ENCODE assay signal across 2 cellular contexts in the genomic region with DNA sequence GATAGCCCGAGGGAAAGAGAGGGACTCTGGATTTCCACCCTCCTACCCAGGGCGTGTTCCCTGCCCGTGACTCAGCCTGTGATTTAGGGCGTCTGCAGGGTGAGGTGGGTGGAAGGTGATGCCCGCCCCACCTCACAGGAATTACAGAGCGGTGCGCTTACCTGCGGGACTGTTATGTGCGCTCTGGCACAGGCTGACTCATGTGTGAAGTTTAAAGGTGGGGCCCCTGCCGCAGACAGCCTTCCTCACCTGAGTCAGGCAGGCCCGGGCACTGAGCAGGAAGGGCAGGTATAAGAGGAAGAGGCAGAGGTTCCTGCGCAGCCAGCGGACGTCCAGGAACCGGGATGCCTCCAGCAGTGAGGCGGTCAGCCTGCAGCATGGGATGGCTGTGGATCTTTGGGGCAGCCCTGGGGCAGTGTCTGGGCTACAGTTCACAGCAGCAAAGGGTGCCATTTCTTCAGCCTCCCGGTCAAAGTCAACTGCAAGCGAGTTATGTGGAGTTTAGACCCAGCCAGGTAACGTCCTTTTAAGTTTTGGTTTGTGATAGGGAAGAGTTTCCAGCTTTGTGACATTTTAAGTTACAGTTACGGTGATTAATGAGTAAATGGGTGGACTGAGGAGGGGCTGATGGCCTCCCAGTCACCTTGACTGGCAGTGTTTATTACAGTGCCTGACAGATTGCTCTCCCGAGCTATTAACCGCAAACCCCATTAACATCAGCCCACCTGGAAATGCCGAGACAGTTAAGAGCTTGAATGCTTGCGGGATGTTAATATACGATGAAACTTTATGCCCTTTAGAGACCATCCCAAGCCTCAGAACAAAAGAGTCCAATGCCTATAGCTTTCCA.
TF ChIP-seq lines count a peak whose summit lies in the region.

No MANE protein-coding gene starts in this region.

TF ChIP-seq in HCT116, 20 proteins besides CTCF, POLR2A, EP300 and RAD21 (continued from another document):
- TF ChIP-seq, protein P1, sequence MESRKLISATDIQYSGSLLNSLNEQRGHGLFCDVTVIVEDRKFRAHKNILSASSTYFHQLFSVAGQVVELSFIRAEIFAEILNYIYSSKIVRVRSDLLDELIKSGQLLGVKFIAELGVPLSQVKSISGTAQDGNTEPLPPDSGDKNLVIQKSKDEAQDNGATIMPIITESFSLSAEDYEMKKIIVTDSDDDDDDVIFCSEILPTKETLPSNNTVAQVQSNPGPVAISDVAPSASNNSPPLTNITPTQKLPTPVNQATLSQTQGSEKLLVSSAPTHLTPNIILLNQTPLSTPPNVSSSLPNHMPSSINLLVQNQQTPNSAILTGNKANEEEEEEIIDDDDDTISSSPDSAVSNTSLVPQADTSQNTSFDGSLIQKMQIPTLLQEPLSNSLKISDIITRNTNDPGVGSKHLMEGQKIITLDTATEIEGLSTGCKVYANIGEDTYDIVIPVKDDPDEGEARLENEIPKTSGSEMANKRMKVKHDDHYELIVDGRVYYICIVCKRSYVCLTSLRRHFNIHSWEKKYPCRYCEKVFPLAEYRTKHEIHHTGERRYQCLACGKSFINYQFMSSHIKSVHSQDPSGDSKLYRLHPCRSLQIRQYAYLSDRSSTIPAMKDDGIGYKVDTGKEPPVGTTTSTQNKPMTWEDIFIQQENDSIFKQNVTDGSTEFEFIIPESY (IDR thresholded peaks at IDR 0.05; ENCODE audit: extremely low read depth, insufficient replicate concordance, low read length), result peak; percentile 72
- TF ChIP-seq EZH2phosphoT487 (IDR thresholded peaks at IDR 0.05; ENCODE audit: borderline replicate concordance), result no peak
- TF ChIP-seq CEBPB (IDR thresholded peaks at IDR 0.05; ENCODE audit: low read depth), result peak; percentile 67
- peak; percentile 81 for TF ChIP-seq EGR1 (IDR thresholded peaks at IDR 0.05; ENCODE audit: low read depth)
- peak; percentile 39 for TF ChIP-seq YY1 (IDR thresholded peaks at IDR 0.05; ENCODE audit: extremely low read depth, insufficient replicate concordance, low read depth, low read length)
- peak; percentile 53; the same call in 1 of the 2 replicates for TF ChIP-seq SRF (IDR thresholded peaks at IDR 0.05; ENCODE audit: low read depth)
- TF ChIP-seq, protein P2, sequence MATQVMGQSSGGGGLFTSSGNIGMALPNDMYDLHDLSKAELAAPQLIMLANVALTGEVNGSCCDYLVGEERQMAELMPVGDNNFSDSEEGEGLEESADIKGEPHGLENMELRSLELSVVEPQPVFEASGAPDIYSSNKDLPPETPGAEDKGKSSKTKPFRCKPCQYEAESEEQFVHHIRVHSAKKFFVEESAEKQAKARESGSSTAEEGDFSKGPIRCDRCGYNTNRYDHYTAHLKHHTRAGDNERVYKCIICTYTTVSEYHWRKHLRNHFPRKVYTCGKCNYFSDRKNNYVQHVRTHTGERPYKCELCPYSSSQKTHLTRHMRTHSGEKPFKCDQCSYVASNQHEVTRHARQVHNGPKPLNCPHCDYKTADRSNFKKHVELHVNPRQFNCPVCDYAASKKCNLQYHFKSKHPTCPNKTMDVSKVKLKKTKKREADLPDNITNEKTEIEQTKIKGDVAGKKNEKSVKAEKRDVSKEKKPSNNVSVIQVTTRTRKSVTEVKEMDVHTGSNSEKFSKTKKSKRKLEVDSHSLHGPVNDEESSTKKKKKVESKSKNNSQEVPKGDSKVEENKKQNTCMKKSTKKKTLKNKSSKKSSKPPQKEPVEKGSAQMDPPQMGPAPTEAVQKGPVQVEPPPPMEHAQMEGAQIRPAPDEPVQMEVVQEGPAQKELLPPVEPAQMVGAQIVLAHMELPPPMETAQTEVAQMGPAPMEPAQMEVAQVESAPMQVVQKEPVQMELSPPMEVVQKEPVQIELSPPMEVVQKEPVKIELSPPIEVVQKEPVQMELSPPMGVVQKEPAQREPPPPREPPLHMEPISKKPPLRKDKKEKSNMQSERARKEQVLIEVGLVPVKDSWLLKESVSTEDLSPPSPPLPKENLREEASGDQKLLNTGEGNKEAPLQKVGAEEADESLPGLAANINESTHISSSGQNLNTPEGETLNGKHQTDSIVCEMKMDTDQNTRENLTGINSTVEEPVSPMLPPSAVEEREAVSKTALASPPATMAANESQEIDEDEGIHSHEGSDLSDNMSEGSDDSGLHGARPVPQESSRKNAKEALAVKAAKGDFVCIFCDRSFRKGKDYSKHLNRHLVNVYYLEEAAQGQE (IDR thresholded peaks at IDR 0.05; ENCODE audit: low read depth), result no peak
- TF ChIP-seq SIN3A (IDR thresholded peaks at IDR 0.05; ENCODE audit: low read depth), result peak; percentile 97
- TF ChIP-seq POLR2AphosphoS5 (IDR thresholded peaks at IDR 0.05; ENCODE audit: low read depth, low read length), result peak; percentile 62
- TF ChIP-seq FOSL1 (IDR thresholded peaks at IDR 0.05; ENCODE audit: low read depth), result peak; percentile 89
- TF ChIP-seq, protein P3, sequence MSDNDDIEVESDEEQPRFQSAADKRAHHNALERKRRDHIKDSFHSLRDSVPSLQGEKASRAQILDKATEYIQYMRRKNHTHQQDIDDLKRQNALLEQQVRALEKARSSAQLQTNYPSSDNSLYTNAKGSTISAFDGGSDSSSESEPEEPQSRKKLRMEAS (IDR thresholded peaks at IDR 0.05), result peak; percentile 79
- TF ChIP-seq ELF1 (IDR thresholded peaks at IDR 0.05; ENCODE audit: borderline replicate concordance, low read depth), result no peak; the same call in 1 of the 2 replicates
- TF ChIP-seq TCF7L2 (IDR thresholded peaks at IDR 0.05; ENCODE audit: borderline replicate concordance, extremely low read depth, insufficient read depth, insufficient read length), result no peak

TF ChIP-seq in WTC11, 78 proteins besides CTCF, POLR2A, EP300 and RAD21 (continued from another document):
- TF ChIP-seq, protein P4, sequence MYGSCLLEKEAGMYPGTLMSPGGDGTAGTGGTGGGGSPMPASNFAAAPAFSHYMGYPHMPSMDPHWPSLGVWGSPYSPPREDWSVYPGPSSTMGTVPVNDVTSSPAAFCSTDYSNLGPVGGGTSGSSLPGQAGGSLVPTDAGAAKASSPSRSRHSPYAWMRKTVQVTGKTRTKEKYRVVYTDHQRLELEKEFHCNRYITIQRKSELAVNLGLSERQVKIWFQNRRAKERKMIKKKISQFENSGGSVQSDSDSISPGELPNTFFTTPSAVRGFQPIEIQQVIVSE (CRISPR knock-in tag; IDR thresholded peaks at IDR 0.05; ENCODE audit: borderline replicate concordance), result no peak
- TF ChIP-seq, protein P5, sequence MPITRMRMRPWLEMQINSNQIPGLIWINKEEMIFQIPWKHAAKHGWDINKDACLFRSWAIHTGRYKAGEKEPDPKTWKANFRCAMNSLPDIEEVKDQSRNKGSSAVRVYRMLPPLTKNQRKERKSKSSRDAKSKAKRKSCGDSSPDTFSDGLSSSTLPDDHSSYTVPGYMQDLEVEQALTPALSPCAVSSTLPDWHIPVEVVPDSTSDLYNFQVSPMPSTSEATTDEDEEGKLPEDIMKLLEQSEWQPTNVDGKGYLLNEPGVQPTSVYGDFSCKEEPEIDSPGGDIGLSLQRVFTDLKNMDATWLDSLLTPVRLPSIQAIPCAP (CRISPR knock-in tag; IDR thresholded peaks at IDR 0.05), result no peak
- TF ChIP-seq RELA (CRISPR knock-in tag; IDR thresholded peaks at IDR 0.05; ENCODE audit: borderline replicate concordance), result no peak
- no peak for TF ChIP-seq NR2C2 (CRISPR knock-in tag; IDR thresholded peaks at IDR 0.05)
- TF ChIP-seq MYBL2 (CRISPR knock-in tag; IDR thresholded peaks at IDR 0.05), result no peak
- TF ChIP-seq FOXP1 (CRISPR knock-in tag; IDR thresholded peaks at IDR 0.05; ENCODE audit: borderline replicate concordance), result no peak
- no peak for TF ChIP-seq NR1H2 (CRISPR knock-in tag; IDR thresholded peaks at IDR 0.05)
- TF ChIP-seq PRRX2 (CRISPR knock-in tag; IDR thresholded peaks at IDR 0.05), result no peak
- TF ChIP-seq, protein P6, sequence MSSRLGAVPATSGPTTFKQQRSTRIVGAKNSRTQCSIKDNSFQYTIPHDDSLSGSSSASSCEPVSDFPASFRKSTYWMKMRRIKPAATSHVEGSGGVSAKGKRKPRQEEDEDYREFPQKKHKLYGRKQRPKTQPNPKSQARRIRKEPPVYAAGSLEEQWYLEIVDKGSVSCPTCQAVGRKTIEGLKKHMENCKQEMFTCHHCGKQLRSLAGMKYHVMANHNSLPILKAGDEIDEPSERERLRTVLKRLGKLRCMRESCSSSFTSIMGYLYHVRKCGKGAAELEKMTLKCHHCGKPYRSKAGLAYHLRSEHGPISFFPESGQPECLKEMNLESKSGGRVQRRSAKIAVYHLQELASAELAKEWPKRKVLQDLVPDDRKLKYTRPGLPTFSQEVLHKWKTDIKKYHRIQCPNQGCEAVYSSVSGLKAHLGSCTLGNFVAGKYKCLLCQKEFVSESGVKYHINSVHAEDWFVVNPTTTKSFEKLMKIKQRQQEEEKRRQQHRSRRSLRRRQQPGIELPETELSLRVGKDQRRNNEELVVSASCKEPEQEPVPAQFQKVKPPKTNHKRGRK (CRISPR knock-in tag; IDR thresholded peaks at IDR 0.05; ENCODE audit: borderline replicate concordance), result no peak
- TF ChIP-seq, protein P7, sequence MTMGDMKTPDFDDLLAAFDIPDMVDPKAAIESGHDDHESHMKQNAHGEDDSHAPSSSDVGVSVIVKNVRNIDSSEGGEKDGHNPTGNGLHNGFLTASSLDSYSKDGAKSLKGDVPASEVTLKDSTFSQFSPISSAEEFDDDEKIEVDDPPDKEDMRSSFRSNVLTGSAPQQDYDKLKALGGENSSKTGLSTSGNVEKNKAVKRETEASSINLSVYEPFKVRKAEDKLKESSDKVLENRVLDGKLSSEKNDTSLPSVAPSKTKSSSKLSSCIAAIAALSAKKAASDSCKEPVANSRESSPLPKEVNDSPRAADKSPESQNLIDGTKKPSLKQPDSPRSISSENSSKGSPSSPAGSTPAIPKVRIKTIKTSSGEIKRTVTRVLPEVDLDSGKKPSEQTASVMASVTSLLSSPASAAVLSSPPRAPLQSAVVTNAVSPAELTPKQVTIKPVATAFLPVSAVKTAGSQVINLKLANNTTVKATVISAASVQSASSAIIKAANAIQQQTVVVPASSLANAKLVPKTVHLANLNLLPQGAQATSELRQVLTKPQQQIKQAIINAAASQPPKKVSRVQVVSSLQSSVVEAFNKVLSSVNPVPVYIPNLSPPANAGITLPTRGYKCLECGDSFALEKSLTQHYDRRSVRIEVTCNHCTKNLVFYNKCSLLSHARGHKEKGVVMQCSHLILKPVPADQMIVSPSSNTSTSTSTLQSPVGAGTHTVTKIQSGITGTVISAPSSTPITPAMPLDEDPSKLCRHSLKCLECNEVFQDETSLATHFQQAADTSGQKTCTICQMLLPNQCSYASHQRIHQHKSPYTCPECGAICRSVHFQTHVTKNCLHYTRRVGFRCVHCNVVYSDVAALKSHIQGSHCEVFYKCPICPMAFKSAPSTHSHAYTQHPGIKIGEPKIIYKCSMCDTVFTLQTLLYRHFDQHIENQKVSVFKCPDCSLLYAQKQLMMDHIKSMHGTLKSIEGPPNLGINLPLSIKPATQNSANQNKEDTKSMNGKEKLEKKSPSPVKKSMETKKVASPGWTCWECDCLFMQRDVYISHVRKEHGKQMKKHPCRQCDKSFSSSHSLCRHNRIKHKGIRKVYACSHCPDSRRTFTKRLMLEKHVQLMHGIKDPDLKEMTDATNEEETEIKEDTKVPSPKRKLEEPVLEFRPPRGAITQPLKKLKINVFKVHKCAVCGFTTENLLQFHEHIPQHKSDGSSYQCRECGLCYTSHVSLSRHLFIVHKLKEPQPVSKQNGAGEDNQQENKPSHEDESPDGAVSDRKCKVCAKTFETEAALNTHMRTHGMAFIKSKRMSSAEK (CRISPR knock-in tag; IDR thresholded peaks at IDR 0.05; ENCODE audit: borderline replicate concordance), result no peak
- no peak for TF ChIP-seq NFATC4 (CRISPR knock-in tag; IDR thresholded peaks at IDR 0.05)
- TF ChIP-seq RORB (CRISPR knock-in tag; IDR thresholded peaks at IDR 0.05), result no peak
- TF ChIP-seq SOX15 (CRISPR knock-in tag; IDR thresholded peaks at IDR 0.05), result no peak
